Comparison of ENCODE assay signal across 27 cellular contexts in genomic region chr2:241296767-241297166, GRCh38.
"Had no signal": no experiment of that assay in that cellular context is flagged by ENCODE, and none has a peak within 500 bp of the region (broad histone marks: within the 10 kb centered on the region; RNA-seq: fewer than 3 reads in every experiment).

No MANE protein-coding gene starts in this region.

- ATAC-seq: activated CD8-positive, alpha-beta memory T cell treated with anti-CD3 and anti-CD28 coated beads, Interleukin-2, amount 10 ng/mL, durations not matched to agents 7 days and 5 days; K562; SK-N-SH treated with all-trans-retinoic acid at 6 μM for 48 hours had no signal

- H3K4me3 Mint-ChIP-seq: activated B cell treated with CpG ODN at 0.5 μM for 24 hours; activated CD4-positive, alpha-beta T cell treated with anti-CD3 and anti-CD28 coated beads, Interleukin-2, amount 10 ng/mL, durations not matched to agents 24 days and 14 days; activated CD8-positive, alpha-beta memory T cell treated with anti-CD3 and anti-CD28 coated beads, Interleukin-2, amount 10 ng/mL, durations not matched to agents 7 days and 5 days; activated T-cell treated with anti-CD3 and anti-CD28 coated beads, Interleukin-2, amount 50 U/mL, for 24 hours; activated T-helper 1 cell treated with anti-CD3 and anti-CD28 coated beads, Interleukin-12 subunit alpha, Interleukin-12 subunit beta, Interleukin-2, Interleukin-4 antibody, amounts not matched to agents 30 ng/mL and 10 ng/mL and 1 ng/mL, durations not matched to agents 14 hours and 24 hours and 36 hours had no signal

- H3K36me3 ChIP-seq: cardiac muscle cell had no signal

- H3K9me3 Mint-ChIP-seq: activated B cell treated with CpG ODN at 0.5 μM for 24 hours; activated CD4-positive, alpha-beta T cell treated with anti-CD3 and anti-CD28 coated beads, Interleukin-2, amount 10 ng/mL, durations not matched to agents 24 days and 14 days; activated T-cell treated with anti-CD3 and anti-CD28 coated beads, Interleukin-2, amount 50 U/mL, for 24 hours; activated T-helper 1 cell treated with anti-CD3 and anti-CD28 coated beads, Interleukin-12 subunit alpha, Interleukin-12 subunit beta, Interleukin-2, Interleukin-4 antibody, amounts not matched to agents 30 ng/mL and 10 ng/mL and 1 ng/mL, durations not matched to agents 14 hours and 24 hours and 36 hours; T-helper 1 cell treated with Interleukin-12 subunit alpha and Interleukin-12 subunit beta and Interleukin-4 antibody, amounts not matched to agents 30 μg/mL and 1 μg/mL, for 36 hours had no signal

- H3K9me3 ChIP-seq: SJSA1 had no signal

- H3K27me3 Mint-ChIP-seq: activated B cell treated with CpG ODN at 0.5 μM for 24 hours; activated CD4-positive, alpha-beta T cell treated with anti-CD3 and anti-CD28 coated beads, Interleukin-2, amount 10 ng/mL, durations not matched to agents 24 days and 14 days; activated CD8-positive, alpha-beta memory T cell treated with anti-CD3 and anti-CD28 coated beads, Interleukin-2, amount 10 ng/mL, durations not matched to agents 7 days and 5 days; activated naive CD8-positive, alpha-beta T cell; activated T-cell treated with anti-CD3 and anti-CD28 coated beads, Interleukin-2, amount 50 U/mL, for 24 hours had no signal

- H3K4me3 ChIP-seq: cardiac muscle cell, K562, SJSA1 had no signal

- H3K4me1 ChIP-seq: SJSA1 had no signal

- H3K27ac Mint-ChIP-seq: activated B cell treated with CpG ODN at 0.5 μM for 24 hours; activated CD8-positive, alpha-beta memory T cell treated with anti-CD3 and anti-CD28 coated beads, Interleukin-2, amount 10 ng/mL, durations not matched to agents 7 days and 5 days; activated T-cell treated with anti-CD3 and anti-CD28 coated beads, Interleukin-2, amount 50 U/mL, for 24 hours; activated T-helper 1 cell treated with anti-CD3 and anti-CD28 coated beads, Interleukin-12 subunit alpha, Interleukin-12 subunit beta, Interleukin-2, Interleukin-4 antibody, amounts not matched to agents 30 ng/mL and 10 ng/mL and 1 ng/mL, durations not matched to agents 14 hours and 24 hours and 36 hours; T-helper 1 cell treated with Interleukin-12 subunit alpha and Interleukin-12 subunit beta and Interleukin-4 antibody, amounts not matched to agents 30 μg/mL and 1 μg/mL, for 36 hours had no signal

- DNase-seq: activated B cell treated with CpG ODN at 0.5 μM for 24 hours; activated CD4-positive, alpha-beta T cell treated with anti-CD3 and anti-CD28 coated beads for 1 hour; activated CD4-positive, alpha-beta T cell treated with anti-CD3 and anti-CD28 coated beads, Interleukin-2, amount 10 ng/mL, durations not matched to agents 24 days and 14 days; activated CD4-positive, alpha-beta T cell treated with anti-CD3 and anti-CD28 coated beads, Interleukin-2, amount 50 U/mL, for 48 hours; activated CD8-positive, alpha-beta memory T cell treated with anti-CD3 and anti-CD28 coated beads, Interleukin-2, amount 10 ng/mL, durations not matched to agents 7 days and 5 days; activated effector memory CD4-positive, alpha-beta T cell treated with Interleukin-2 at 50 U/mL for 16 hours; activated naive CD4-positive, alpha-beta T cell; activated T-cell treated with anti-CD3 and anti-CD28 coated beads, Interleukin-2, amount 50 U/mL, for 24 hours; amygdala; brain microvascular endothelial cell; Karpas-422; MM.1S; NCI-H1105; NCI-H1436; NCI-H1694 treated with DMSO at 0.1 percent for 48 hours; NCI-H2029 treated with DMSO at 0.1 percent for 48 hours; NCI-H446; NCI-H524; SHP77; T-helper 9 cell had no signal

- H3K27ac ChIP-seq: brain microvascular endothelial cell, cardiac muscle cell, SJSA1 had no signal

- H3K27me3 ChIP-seq: brain microvascular endothelial cell, cardiac muscle cell, SJSA1 had no signal
